In genomic region chr7:151123485-151124204, GRCh38 we compare ENCODE assay signal across 1 cellular context.
TF ChIP-seq lines count a peak whose summit lies in the region.

No MANE protein-coding gene starts in this region.

TF ChIP-seq in endothelial cell of umbilical vein, 7 proteins besides CTCF, POLR2A, EP300 and RAD21:
- TF ChIP-seq JUN (IDR thresholded peaks at IDR 0.05; ENCODE audit: borderline replicate concordance, insufficient read depth, insufficient read length, low read depth) (no peak), FOS (IDR thresholded peaks at IDR 0.05; ENCODE audit: borderline replicate concordance, insufficient read depth, low read length) (no peak), EZH2 (IDR thresholded peaks at IDR 0.05; ENCODE audit: borderline replicate concordance, low read depth, low read length, severe bottlenecking) (no peak), MAX (IDR thresholded peaks at IDR 0.05; ENCODE audit: insufficient read depth, insufficient read length) (no peak), POLR2AphosphoS5 (IDR thresholded peaks at IDR 0.05; ENCODE audit: insufficient read depth, low read depth, low read length) (no peak), MYC (IDR thresholded peaks at IDR 0.05; ENCODE audit: low read depth, low read length) (no peak), GATA2 (IDR thresholded peaks at IDR 0.05; ENCODE audit: insufficient read depth, insufficient read length, low read depth, low read length) (no peak)
